ENCODE assay signal across 1 cellular context in the genomic region with DNA sequence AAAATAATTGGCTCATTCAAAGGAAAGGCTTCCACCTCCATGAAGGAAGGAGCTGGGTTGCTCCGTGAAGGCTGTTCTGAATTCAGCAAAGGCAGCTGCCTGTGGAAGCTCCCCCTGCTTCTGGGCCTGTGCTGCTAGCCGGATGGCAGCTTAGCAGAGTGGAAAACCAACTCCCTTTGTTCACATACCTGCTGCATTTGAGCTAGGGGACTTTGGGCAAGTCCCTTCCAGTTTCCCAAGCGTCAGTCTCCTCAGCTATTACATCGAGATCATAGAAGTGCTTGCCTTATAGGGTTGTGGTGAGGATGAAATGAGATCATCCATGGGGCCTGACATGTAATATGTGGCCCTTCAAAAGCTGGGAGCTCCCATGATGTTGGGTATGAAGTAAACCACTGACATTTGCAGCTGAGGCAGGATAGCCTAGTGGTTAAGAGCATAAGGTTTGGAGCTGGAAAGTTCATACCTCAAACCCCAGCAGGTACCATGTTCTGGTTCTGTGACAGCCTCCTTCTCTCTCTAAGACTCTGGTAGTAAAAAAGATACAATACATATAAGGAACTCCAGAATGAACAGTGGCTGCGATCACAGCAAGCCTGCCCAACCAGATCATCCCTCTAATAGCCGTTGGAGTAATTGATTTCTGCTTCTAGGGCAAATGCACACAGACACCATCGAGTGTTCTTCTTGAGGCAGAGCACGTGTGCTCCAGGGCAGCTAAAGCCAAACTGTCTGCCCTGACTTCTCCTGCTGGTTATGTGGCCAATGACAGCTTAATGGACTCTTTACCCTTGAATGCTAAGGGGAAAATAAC.
TF ChIP-seq lines count a peak whose summit lies in the region.

No MANE protein-coding gene starts in this region.

TF ChIP-seq in GM12878, 131 proteins besides CTCF, POLR2A, EP300 and RAD21 (continued from another document):
- TF ChIP-seq, protein P1, sequence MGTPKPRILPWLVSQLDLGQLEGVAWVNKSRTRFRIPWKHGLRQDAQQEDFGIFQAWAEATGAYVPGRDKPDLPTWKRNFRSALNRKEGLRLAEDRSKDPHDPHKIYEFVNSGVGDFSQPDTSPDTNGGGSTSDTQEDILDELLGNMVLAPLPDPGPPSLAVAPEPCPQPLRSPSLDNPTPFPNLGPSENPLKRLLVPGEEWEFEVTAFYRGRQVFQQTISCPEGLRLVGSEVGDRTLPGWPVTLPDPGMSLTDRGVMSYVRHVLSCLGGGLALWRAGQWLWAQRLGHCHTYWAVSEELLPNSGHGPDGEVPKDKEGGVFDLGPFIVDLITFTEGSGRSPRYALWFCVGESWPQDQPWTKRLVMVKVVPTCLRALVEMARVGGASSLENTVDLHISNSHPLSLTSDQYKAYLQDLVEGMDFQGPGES (IDR thresholded peaks at IDR 0.05), result no peak
- TF ChIP-seq ZNF24 (IDR thresholded peaks at IDR 0.05), result peak; percentile 35; the same call in 1 of the 2 replicates
- no peak for TF ChIP-seq EGR1 (IDR thresholded peaks at IDR 0.05; ENCODE audit: borderline replicate concordance in 1 of 2, low read depth in 2 of 2, low read length in 2 of 2)
- TF ChIP-seq, protein P2, sequence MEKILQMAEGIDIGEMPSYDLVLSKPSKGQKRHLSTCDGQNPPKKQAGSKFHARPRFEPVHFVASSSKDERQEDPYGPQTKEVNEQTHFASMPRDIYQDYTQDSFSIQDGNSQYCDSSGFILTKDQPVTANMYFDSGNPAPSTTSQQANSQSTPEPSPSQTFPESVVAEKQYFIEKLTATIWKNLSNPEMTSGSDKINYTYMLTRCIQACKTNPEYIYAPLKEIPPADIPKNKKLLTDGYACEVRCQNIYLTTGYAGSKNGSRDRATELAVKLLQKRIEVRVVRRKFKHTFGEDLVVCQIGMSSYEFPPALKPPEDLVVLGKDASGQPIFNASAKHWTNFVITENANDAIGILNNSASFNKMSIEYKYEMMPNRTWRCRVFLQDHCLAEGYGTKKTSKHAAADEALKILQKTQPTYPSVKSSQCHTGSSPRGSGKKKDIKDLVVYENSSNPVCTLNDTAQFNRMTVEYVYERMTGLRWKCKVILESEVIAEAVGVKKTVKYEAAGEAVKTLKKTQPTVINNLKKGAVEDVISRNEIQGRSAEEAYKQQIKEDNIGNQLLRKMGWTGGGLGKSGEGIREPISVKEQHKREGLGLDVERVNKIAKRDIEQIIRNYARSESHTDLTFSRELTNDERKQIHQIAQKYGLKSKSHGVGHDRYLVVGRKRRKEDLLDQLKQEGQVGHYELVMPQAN (conservative IDR thresholded peaks at IDR 0.05), result peak; percentile 45; the same call in 1 of the 2 replicates
- TF ChIP-seq ZNF207 (IDR thresholded peaks at IDR 0.05; ENCODE audit: borderline replicate concordance), result no peak
- TF ChIP-seq, protein P3, sequence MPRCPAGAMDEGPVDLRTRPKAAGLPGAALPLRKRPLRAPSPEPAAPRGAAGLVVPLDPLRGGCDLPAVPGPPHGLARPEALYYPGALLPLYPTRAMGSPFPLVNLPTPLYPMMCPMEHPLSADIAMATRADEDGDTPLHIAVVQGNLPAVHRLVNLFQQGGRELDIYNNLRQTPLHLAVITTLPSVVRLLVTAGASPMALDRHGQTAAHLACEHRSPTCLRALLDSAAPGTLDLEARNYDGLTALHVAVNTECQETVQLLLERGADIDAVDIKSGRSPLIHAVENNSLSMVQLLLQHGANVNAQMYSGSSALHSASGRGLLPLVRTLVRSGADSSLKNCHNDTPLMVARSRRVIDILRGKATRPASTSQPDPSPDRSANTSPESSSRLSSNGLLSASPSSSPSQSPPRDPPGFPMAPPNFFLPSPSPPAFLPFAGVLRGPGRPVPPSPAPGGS (IDR thresholded peaks at IDR 0.05; ENCODE audit: borderline replicate concordance, insufficient read depth, low read depth, low read length, poor library complexity, severe bottlenecking), result peak; percentile 82
- TF ChIP-seq GATAD2B (conservative IDR thresholded peaks at IDR 0.05; ENCODE audit: low read depth), result peak; percentile 60; the same call in 1 of the 2 replicates
- no peak for TF ChIP-seq YBX1 (IDR thresholded peaks at IDR 0.05)
- no peak for TF ChIP-seq KDM1A (IDR thresholded peaks at IDR 0.05; ENCODE audit: borderline replicate concordance)
- peak; percentile 96 for TF ChIP-seq CREB1 (IDR thresholded peaks at IDR 0.05; ENCODE audit: low read depth)
- TF ChIP-seq BHLHE40 (IDR thresholded peaks at IDR 0.05; ENCODE audit: borderline replicate concordance in 1 of 2, low read depth in 2 of 2, low read length in 1 of 2), result peak in 1 of 2 experiments; percentile 42; a peak in 1 of 4 replicates
- peak; percentile 64 for TF ChIP-seq POLR2AphosphoS5 (IDR thresholded peaks at IDR 0.05; ENCODE audit: low read length)
- TF ChIP-seq FOS (IDR thresholded peaks at IDR 0.05; ENCODE audit: borderline replicate concordance, extremely low read depth, insufficient read length), result no peak
- TF ChIP-seq, protein P4, sequence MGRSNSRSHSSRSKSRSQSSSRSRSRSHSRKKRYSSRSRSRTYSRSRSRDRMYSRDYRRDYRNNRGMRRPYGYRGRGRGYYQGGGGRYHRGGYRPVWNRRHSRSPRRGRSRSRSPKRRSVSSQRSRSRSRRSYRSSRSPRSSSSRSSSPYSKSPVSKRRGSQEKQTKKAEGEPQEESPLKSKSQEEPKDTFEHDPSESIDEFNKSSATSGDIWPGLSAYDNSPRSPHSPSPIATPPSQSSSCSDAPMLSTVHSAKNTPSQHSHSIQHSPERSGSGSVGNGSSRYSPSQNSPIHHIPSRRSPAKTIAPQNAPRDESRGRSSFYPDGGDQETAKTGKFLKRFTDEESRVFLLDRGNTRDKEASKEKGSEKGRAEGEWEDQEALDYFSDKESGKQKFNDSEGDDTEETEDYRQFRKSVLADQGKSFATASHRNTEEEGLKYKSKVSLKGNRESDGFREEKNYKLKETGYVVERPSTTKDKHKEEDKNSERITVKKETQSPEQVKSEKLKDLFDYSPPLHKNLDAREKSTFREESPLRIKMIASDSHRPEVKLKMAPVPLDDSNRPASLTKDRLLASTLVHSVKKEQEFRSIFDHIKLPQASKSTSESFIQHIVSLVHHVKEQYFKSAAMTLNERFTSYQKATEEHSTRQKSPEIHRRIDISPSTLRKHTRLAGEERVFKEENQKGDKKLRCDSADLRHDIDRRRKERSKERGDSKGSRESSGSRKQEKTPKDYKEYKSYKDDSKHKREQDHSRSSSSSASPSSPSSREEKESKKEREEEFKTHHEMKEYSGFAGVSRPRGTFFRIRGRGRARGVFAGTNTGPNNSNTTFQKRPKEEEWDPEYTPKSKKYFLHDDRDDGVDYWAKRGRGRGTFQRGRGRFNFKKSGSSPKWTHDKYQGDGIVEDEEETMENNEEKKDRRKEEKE (IDR thresholded peaks at IDR 0.05), result no peak
- peak; percentile 6 for TF ChIP-seq SP1 (IDR thresholded peaks at IDR 0.05; ENCODE audit: low read depth, low read length)
